In the genomic region with DNA sequence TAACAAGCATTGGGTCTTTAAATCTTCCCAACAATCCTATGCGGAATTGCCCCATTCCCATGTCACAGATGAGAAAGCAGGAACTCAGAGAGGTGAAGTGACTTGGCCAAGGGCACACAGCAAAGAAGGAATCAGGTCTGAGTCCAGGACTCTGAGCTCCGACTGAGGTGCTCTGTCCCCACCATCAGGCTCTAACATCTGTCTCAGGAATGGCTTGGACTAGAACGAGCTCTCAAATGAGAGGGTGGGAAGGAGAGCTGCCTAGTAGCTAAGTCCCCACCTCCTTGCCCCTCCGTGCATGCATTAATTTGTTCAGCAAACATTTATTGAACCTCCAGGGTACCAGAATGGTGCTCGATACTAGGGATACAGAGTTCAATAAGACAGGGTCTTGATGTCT, we compare ENCODE assay signal across 1 cellular context.
TF ChIP-seq lines count a peak whose summit lies in the region.

No MANE protein-coding gene starts in this region.

TF ChIP-seq in IMR-90, 13 proteins besides CTCF, POLR2A, EP300 and RAD21:
- TF ChIP-seq MXI1 (IDR thresholded peaks at IDR 0.05; ENCODE audit: borderline replicate concordance, low read depth, low read length), result no peak
- TF ChIP-seq ELK1 (IDR thresholded peaks at IDR 0.05; ENCODE audit: borderline replicate concordance, low read depth, low read length), result no peak
TF ChIP-seq in IMR-90: peak in this region for 0.
